In the genomic region with DNA sequence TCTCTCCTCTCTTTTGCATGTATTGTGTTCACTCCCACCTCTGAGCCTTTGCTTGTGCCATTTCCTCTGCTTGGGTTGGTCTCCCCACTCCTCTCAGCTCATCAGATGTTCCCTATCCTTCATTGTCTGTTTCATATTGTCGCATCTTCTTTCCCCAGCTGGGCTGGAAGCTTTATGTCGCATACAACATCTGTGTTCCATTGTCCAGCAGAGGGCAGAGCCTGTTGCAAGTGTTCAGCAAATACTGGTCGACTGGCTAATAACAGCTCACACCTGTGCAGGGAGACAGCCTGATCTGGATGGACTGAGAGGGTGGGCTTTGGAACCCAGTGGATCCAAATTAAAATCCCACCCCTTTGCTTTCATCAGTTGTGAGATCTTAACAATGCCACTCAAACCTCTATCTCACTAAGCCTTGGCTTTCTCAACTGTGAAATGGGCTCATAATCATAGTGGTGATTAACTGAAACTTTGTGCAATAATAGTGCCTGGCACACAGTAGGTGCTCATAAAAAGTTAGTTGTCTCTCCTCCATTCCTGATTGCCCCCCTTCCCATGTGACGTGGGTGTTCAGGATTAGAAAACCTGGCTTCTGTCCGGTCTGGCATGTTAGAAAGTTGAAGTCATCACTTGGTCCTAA, we compare ENCODE assay signal across 1 cellular context.
TF ChIP-seq lines count a peak whose summit lies in the region.

No MANE protein-coding gene starts in this region.

TF ChIP-seq in HepG2, 621 proteins besides CTCF, POLR2A, EP300 and RAD21 (continued from another document):
- TF ChIP-seq ZNF646 (CRISPR knock-in tag; IDR thresholded peaks at IDR 0.05) (no peak), ZEB1 (IDR thresholded peaks at IDR 0.05; ENCODE audit: insufficient replicate concordance, low read depth) (no peak), ZMYM3 (CRISPR knock-in tag; IDR thresholded peaks at IDR 0.05) (0 out of 2 replicates have a peak, but pooled peaks have one; percentile 37), SMC3 (IDR thresholded peaks at IDR 0.05; ENCODE audit: low read length) (peak; percentile 37; the same call in 1 of the 2 replicates), ZNF331 (CRISPR knock-in tag; IDR thresholded peaks at IDR 0.05) (0 out of 2 replicates have a peak, but pooled peaks have one; percentile 11), TFE3 (CRISPR knock-in tag; IDR thresholded peaks at IDR 0.05) (no peak), ADNP (CRISPR knock-in tag; IDR thresholded peaks at IDR 0.05) (0 out of 2 replicates have a peak, but pooled peaks have one; percentile 46), STAG1 (CRISPR knock-in tag; IDR thresholded peaks at IDR 0.05) (peak; percentile 47)
- TF ChIP-seq, protein P1, sequence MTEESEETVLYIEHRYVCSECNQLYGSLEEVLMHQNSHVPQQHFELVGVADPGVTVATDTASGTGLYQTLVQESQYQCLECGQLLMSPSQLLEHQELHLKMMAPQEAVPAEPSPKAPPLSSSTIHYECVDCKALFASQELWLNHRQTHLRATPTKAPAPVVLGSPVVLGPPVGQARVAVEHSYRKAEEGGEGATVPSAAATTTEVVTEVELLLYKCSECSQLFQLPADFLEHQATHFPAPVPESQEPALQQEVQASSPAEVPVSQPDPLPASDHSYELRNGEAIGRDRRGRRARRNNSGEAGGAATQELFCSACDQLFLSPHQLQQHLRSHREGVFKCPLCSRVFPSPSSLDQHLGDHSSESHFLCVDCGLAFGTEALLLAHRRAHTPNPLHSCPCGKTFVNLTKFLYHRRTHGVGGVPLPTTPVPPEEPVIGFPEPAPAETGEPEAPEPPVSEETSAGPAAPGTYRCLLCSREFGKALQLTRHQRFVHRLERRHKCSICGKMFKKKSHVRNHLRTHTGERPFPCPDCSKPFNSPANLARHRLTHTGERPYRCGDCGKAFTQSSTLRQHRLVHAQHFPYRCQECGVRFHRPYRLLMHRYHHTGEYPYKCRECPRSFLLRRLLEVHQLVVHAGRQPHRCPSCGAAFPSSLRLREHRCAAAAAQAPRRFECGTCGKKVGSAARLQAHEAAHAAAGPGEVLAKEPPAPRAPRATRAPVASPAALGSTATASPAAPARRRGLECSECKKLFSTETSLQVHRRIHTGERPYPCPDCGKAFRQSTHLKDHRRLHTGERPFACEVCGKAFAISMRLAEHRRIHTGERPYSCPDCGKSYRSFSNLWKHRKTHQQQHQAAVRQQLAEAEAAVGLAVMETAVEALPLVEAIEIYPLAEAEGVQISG (CRISPR knock-in tag; IDR thresholded peaks at IDR 0.05): no peak
- TF ChIP-seq, protein P2, sequence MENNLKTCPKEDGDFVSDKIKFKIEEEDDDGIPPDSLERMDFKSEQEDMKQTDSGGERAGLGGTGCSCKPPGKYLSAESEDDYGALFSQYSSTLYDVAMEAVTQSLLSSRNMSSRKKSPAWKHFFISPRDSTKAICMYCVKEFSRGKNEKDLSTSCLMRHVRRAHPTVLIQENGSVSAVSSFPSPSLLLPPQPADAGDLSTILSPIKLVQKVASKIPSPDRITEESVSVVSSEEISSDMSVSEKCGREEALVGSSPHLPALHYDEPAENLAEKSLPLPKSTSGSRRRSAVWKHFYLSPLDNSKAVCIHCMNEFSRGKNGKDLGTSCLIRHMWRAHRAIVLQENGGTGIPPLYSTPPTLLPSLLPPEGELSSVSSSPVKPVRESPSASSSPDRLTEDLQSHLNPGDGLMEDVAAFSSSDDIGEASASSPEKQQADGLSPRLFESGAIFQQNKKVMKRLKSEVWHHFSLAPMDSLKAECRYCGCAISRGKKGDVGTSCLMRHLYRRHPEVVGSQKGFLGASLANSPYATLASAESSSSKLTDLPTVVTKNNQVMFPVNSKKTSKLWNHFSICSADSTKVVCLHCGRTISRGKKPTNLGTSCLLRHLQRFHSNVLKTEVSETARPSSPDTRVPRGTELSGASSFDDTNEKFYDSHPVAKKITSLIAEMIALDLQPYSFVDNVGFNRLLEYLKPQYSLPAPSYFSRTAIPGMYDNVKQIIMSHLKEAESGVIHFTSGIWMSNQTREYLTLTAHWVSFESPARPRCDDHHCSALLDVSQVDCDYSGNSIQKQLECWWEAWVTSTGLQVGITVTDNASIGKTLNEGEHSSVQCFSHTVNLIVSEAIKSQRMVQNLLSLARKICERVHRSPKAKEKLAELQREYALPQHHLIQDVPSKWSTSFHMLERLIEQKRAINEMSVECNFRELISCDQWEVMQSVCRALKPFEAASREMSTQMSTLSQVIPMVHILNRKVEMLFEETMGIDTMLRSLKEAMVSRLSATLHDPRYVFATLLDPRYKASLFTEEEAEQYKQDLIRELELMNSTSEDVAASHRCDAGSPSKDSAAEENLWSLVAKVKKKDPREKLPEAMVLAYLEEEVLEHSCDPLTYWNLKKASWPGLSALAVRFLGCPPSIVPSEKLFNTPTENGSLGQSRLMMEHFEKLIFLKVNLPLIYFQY (CRISPR knock-in tag; IDR thresholded peaks at IDR 0.05; ENCODE audit: borderline replicate concordance): no peak
TF ChIP-seq in HepG2: peak in this region for 6.
